ENCODE assay signal across 9 cellular contexts in genomic region chr19:48362716-48363499, GRCh38. TPM values are rescaled to one million over a fixed set of nuclear protein-coding genes. Genes with fewer than 3 reads are reported as not detected.
DNase-seq lines count a peak whose midpoint lies in the region; ATAC-seq and TF ChIP-seq lines count a peak whose summit lies in the region.
"Had no signal": no experiment of that assay in that cellular context is flagged by ENCODE, and none has a peak within 500 bp of the region (broad histone marks: within the 10 kb centered on the region; RNA-seq: fewer than 3 reads in every experiment).

No MANE protein-coding gene starts in this region.

- TF ChIP-seq POLR2A in lower leg skin (IDR thresholded peaks at IDR 0.05): no peak

- peak overlapping the region; percentile 80 to 88 for H3K4me3 Mint-ChIP-seq in CD14-positive monocyte
- peak overlapping the region; percentile 86 for H3K4me3 Mint-ChIP-seq in activated CD8-positive, alpha-beta T cell treated with anti-CD3 and anti-CD28 coated beads, Interleukin-2, amount 10 ng/mL, durations not matched to agents 7 days and 5 days

- POLR2A ChIA-PET in activated CD8-positive, alpha-beta T cell treated with anti-CD3 and anti-CD28 coated beads, Interleukin-2, amount 10 ng/mL, durations not matched to agents 7 days and 5 days (lab: Charles Lee): interaction anchor here (0.8 to 2.4 kb wide), 7 partner anchors 12 to 118 kb away, joined by 3 to 10 read pairs (median 5); partner anchors contain the start of gene KDELR1

- H3K36me3 Mint-ChIP-seq in CD14-positive monocyte: peaks cover 11 to 25% of the 10 kb centered on the region in 2 donors
- peaks cover 13% of the 10 kb centered on the region for H3K36me3 Mint-ChIP-seq in activated CD8-positive, alpha-beta T cell treated with anti-CD3 and anti-CD28 coated beads, Interleukin-2, amount 10 ng/mL, durations not matched to agents 7 days and 5 days (ENCODE audit: low read depth)

- peak; percentile 89 for DNase-seq in CD14-positive monocyte (ENCODE audit: low spot score)
- DNase-seq in HL-60 (ENCODE audit: low read depth in 1 of 2, low spot score in 1 of 2): peak; percentile 88 to 96
- peak; percentile 92 for DNase-seq in NCI-H82 treated with DMSO at 0.1 percent for 48 hours (lab: John Stamatoyannopoulos, UW; ENCODE audit: unreplicated experiment)
- DNase-seq in activated CD8-positive, alpha-beta T cell treated with anti-CD3 and anti-CD28 coated beads, Interleukin-2, amount 10 ng/mL, durations not matched to agents 7 days and 5 days: peak; percentile 93
- DNase-seq in ecto neural progenitor cell (ENCODE audit: low spot score): peak; percentile 96
- peak; percentile 94 to 98 for DNase-seq in lower leg skin (ENCODE audit: low spot score in 2 of 2)
- peak; percentile 85 to 88 for DNase-seq in stimulated activated CD4-positive, alpha-beta T cell treated with anti-CD3 and anti-CD28 coated beads, Interleukin-4, amount 100 ng/mL, for 4 hours

- ATAC-seq in GM19452 (IDR thresholded peaks at IDR 0.05; ENCODE audit: unreplicated experiment): peak; percentile 61
- peak; percentile 72 for ATAC-seq in activated CD8-positive, alpha-beta T cell treated with anti-CD3 and anti-CD28 coated beads, Interleukin-2, amount 10 ng/mL, durations not matched to agents 7 days and 5 days

- 5 to 6% methylated on average over 11 to 13 of the region's 26 CpGs for WGBS in lower leg skin, 2 donors

- H3K4me3 ChIP-seq in HL-60 (replicated peaks; ENCODE audit: insufficient read depth, low read length): peak overlapping the region; percentile 65
- H3K4me3 ChIP-seq in lower leg skin (ENCODE audit: low read depth, poor library complexity, severe bottlenecking): peak overlapping the region; percentile 47

- peaks cover 9% of the 10 kb centered on the region for H3K4me1 Mint-ChIP-seq in CD14-positive monocyte
- peaks cover 21% of the 10 kb centered on the region for H3K4me1 Mint-ChIP-seq in activated CD8-positive, alpha-beta T cell treated with anti-CD3 and anti-CD28 coated beads, Interleukin-2, amount 10 ng/mL, durations not matched to agents 7 days and 5 days (ENCODE audit: low read depth)

- H3K27ac ChIP-seq in HL-60 (replicated peaks): peak overlapping the region; percentile 91

- peaks cover 0 to 1% (median 0%) of the 10 kb centered on the region in 3 donors for H3K27me3 Mint-ChIP-seq in CD14-positive monocyte (ENCODE audit: low read depth in 3 of 3)
- no peaks in the 10 kb centered on the region for H3K27me3 Mint-ChIP-seq in activated CD8-positive, alpha-beta T cell treated with anti-CD3 and anti-CD28 coated beads, Interleukin-2, amount 10 ng/mL, durations not matched to agents 7 days and 5 days (ENCODE audit: low read depth)

- peak overlapping the region; percentile 86 to 93 (median 93) for H3K27ac Mint-ChIP-seq in CD14-positive monocyte
- peak overlapping the region; percentile 97 for H3K27ac Mint-ChIP-seq in activated CD8-positive, alpha-beta T cell treated with anti-CD3 and anti-CD28 coated beads, Interleukin-2, amount 10 ng/mL, durations not matched to agents 7 days and 5 days

- CTCF ChIA-PET in activated CD8-positive, alpha-beta T cell treated with anti-CD3 and anti-CD28 coated beads, Interleukin-2, amount 10 ng/mL, durations not matched to agents 7 days and 5 days (lab: Charles Lee): interaction anchor here (0.8 to 3.5 kb wide), 12 partner anchors 11 to 246 kb away, joined by 3 to 43 read pairs (median 6); partner anchors contain the start of genes GRWD1 and KDELR1

- TF ChIP-seq CTCF in CD14-positive monocyte (IDR thresholded peaks at IDR 0.05) (no peak), HL-60 (IDR thresholded peaks at IDR 0.05; ENCODE audit: insufficient read depth, low read length) (no peak), lower leg skin (IDR thresholded peaks at IDR 0.05) (no peak)

- H3K9me3 Mint-ChIP-seq in CD14-positive monocyte: no peaks in the 10 kb centered on the region
- no peaks in the 10 kb centered on the region for H3K9me3 Mint-ChIP-seq in activated CD8-positive, alpha-beta T cell treated with anti-CD3 and anti-CD28 coated beads, Interleukin-2, amount 10 ng/mL, durations not matched to agents 7 days and 5 days (ENCODE audit: insufficient read depth)

- intact Hi-C loops in CD14-positive monocyte (cut with micrococcal nuclease) (no loop called here), lower leg skin (cut with DNase I; ENCODE audit: low total_unique reads) (no loop called here)

- no peaks in the 10 kb centered on the region for H3K27me3 ChIP-seq in HL-60 (ENCODE audit: insufficient read depth, poor library complexity, severe bottlenecking)

RNA-seq across cellular contexts. Expression of gene TMEM143, which starts 0.8 kb away (rescaled TPM):
- 1 to 10 TPM; 1.7 to 2.1 TPM for polyA plus RNA-seq in CD14-positive monocyte
- 10 to 100 TPM; 17.1 to 19.4 TPM for total RNA-seq in activated CD8-positive, alpha-beta T cell treated with anti-CD3 and anti-CD28 coated beads, Interleukin-2, amount 10 ng/mL, durations not matched to agents 7 days and 5 days
- 10 to 100 TPM in 1 of 4 donors, 1 to 10 TPM in 3; 6.7 to 21.0 (median 8.7) TPM for total RNA-seq in lower leg skin

RNA-seq across cellular contexts. Expression of gene SYNGR4, which starts 1.3 kb away (rescaled TPM):
- polyA plus RNA-seq in CD14-positive monocyte: not detected
- total RNA-seq in activated CD8-positive, alpha-beta T cell treated with anti-CD3 and anti-CD28 coated beads, Interleukin-2, amount 10 ng/mL, durations not matched to agents 7 days and 5 days: not detected
- not detected for total RNA-seq in lower leg skin
- total RNA-seq: subcutaneous adipose tissue had no signal

RNA-seq across cellular contexts. Expression of gene KDELR1, which starts 28.4 kb away (rescaled TPM):
- polyA plus RNA-seq in CD14-positive monocyte: 10 to 100 TPM; 42.0 to 51.3 TPM
- total RNA-seq in activated CD8-positive, alpha-beta T cell treated with anti-CD3 and anti-CD28 coated beads, Interleukin-2, amount 10 ng/mL, durations not matched to agents 7 days and 5 days: 10 to 100 TPM; 70.3 to 71.3 TPM
- 10 to 100 TPM; 71.3 to 99.6 (median 80.3) TPM for total RNA-seq in lower leg skin

RNA-seq across cellular contexts. Expression of gene GRIN2D, which starts 30.6 kb away (rescaled TPM):
- under 1 TPM in 1 of 2 donors, not detected in 1; 0.13 TPM for polyA plus RNA-seq in CD14-positive monocyte
- under 1 TPM; 0.05 to 0.08 TPM for total RNA-seq in activated CD8-positive, alpha-beta T cell treated with anti-CD3 and anti-CD28 coated beads, Interleukin-2, amount 10 ng/mL, durations not matched to agents 7 days and 5 days
- total RNA-seq in lower leg skin: under 1 TPM; 0.17 to 0.47 (median 0.42) TPM

RNA-seq across cellular contexts. Expression of gene EMP3, which starts 37.6 kb away (rescaled TPM):
- polyA plus RNA-seq in CD14-positive monocyte: 1,000 to 10,000 TPM in 1 of 2 donors, 100 to 1,000 TPM in 1; 996 to 1,036 TPM
- 100 to 1,000 TPM; 300 to 320 TPM for total RNA-seq in activated CD8-positive, alpha-beta T cell treated with anti-CD3 and anti-CD28 coated beads, Interleukin-2, amount 10 ng/mL, durations not matched to agents 7 days and 5 days
- total RNA-seq in lower leg skin: 10 to 100 TPM; 11.5 to 29.3 (median 14.7) TPM

Comparison
In these comparisons a context has a peak if more than half of its experiments do, and no peak if none do; other contexts are left out.
1. Peak in every context shown above with its lines: DNase-seq, ATAC-seq, H3K4me3 ChIP-seq and H3K27ac ChIP-seq.